In the genomic region with DNA sequence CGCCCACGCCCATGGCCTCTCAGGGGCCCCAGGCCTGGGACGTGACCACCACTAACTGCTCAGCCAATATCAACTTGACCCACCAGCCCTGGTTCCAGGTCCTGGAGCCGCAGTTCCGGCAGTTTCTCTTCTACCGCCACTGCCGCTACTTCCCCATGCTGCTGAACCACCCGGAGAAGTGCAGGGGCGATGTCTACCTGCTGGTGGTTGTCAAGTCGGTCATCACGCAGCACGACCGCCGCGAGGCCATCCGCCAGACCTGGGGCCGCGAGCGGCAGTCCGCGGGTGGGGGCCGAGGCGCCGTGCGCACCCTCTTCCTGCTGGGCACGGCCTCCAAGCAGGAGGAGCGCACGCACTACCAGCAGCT, we compare ENCODE assay signal across 16 cellular contexts. TPM values are rescaled to one million over a fixed set of nuclear protein-coding genes. Genes with fewer than 3 reads are reported as not detected.
DNase-seq lines count a peak whose midpoint lies in the region; ATAC-seq and TF ChIP-seq lines count a peak whose summit lies in the region.
"Had no signal": no experiment of that assay in that cellular context is flagged by ENCODE, and none has a peak within 500 bp of the region (broad histone marks: within the 10 kb centered on the region; RNA-seq: fewer than 3 reads in every experiment).

No MANE protein-coding gene starts in this region.

- H2AFZ ChIP-seq in neuronal stem cell (ENCODE audit: low read length), result no peak overlapping the region

- peak overlapping the region; percentile 22 for H2BK12ac ChIP-seq in neuronal stem cell (ENCODE audit: low read length)

- peaks cover 7 to 12% of the 10 kb centered on the region in 2 donors for H3K4me1 ChIP-seq in neuronal stem cell (ENCODE audit: control insufficient read depth in 2 of 2, insufficient read depth in 1 of 2, low read depth in 1 of 2, low read length in 2 of 2)
- no peaks in the 10 kb centered on the region for H3K4me1 ChIP-seq in effector memory CD4-positive, alpha-beta T cell (ENCODE audit: control insufficient read depth, insufficient read depth, low read length, poor library complexity, severe bottlenecking)

- DNase-seq in HL-60 (ENCODE audit: low read depth in 1 of 2, low spot score in 1 of 2), result no peak
- DNase-seq in activated B cell treated with CpG ODN at 0.5 μM for 24 hours, result no peak
- DNase-seq in immature natural killer cell, result peak in 1 of 3 donors; percentile 30
- DNase-seq in neuronal stem cell (ENCODE audit: low spot score), result no peak
- no peak for DNase-seq in effector memory CD4-positive, alpha-beta T cell
- DNase-seq in DMS79 (lab: John Stamatoyannopoulos, UW), result no peak
- no peak for DNase-seq in hepatic stellate cell (ENCODE audit: low spot score)
- DNase-seq: DND-41, MV-4-11, NCI-H1694 treated with DMSO at 0.1 percent for 48 hours, NCI-H510A, NCI-H774, RPMI8226, SJCRH30 had no signal

- H3K4me2 ChIP-seq in neuronal stem cell (ENCODE audit: insufficient read depth, low read length, poor library complexity, severe bottlenecking), result no peak overlapping the region
- H3K4me2 ChIP-seq: KMS-11 had no signal

- H3K27ac ChIP-seq in HL-60 (replicated peaks) (peak overlapping the region; percentile 95), neuronal stem cell (replicated peaks; ENCODE audit: low read length) (no peak overlapping the region)
- no peak overlapping the region for H3K27ac ChIP-seq in effector memory CD4-positive, alpha-beta T cell (ENCODE audit: insufficient read depth, low read length, poor library complexity, severe bottlenecking)
- H3K27ac ChIP-seq: KMS-11, SJCRH30 had no signal

- POLR2A ChIA-PET in activated B cell treated with CpG ODN at 0.5 μM for 24 hours (lab: Charles Lee), result no interaction called here

- H3K36me3 Mint-ChIP-seq in activated B cell treated with CpG ODN at 0.5 μM for 24 hours (ENCODE audit: low read depth) (peaks cover 55% of the 10 kb centered on the region), immature natural killer cell (peaks cover 0 to 3% (median 3%) of the 10 kb centered on the region in 3 donors)
- H3K36me3 Mint-ChIP-seq: CD14-positive monocyte had no signal

- H3K4me1 Mint-ChIP-seq in activated B cell treated with CpG ODN at 0.5 μM for 24 hours (peaks cover 42% of the 10 kb centered on the region), immature natural killer cell (peaks cover 46 to 59% of the 10 kb centered on the region in 2 donors)

- H3K79me1 ChIP-seq in neuronal stem cell (ENCODE audit: low read depth, low read length), result no peaks in the 10 kb centered on the region

- H2BK15ac ChIP-seq in neuronal stem cell (ENCODE audit: low read length), result no peak overlapping the region

- H4K8ac ChIP-seq in neuronal stem cell (ENCODE audit: low read depth, low read length), result no peak overlapping the region

- TF ChIP-seq CTCF in HL-60 (IDR thresholded peaks at IDR 0.05; ENCODE audit: insufficient read depth, low read length), result no peak
- no peak for TF ChIP-seq CTCF in activated B cell treated with CpG ODN at 0.5 μM for 24 hours (IDR thresholded peaks at IDR 0.05)

- H3K14ac ChIP-seq in neuronal stem cell (ENCODE audit: low read length), result peak overlapping the region; percentile 38

- H3K27me3 ChIP-seq in HL-60 (ENCODE audit: insufficient read depth, poor library complexity, severe bottlenecking) (no peaks in the 10 kb centered on the region), neuronal stem cell (ENCODE audit: control insufficient read depth in 3 of 3, insufficient read depth in 3 of 3, low read depth in 1 of 3, low read length in 3 of 3) (peaks cover 6 to 62% (median 29%) of the 10 kb centered on the region in 3 experiments)
- peaks cover 12% of the 10 kb centered on the region for H3K27me3 ChIP-seq in effector memory CD4-positive, alpha-beta T cell (replicated peaks; ENCODE audit: control insufficient read depth, insufficient read depth, low read length, poor library complexity, severe bottlenecking)
- H3K27me3 ChIP-seq: SJCRH30 had no signal

- H2AK5ac ChIP-seq in neuronal stem cell (ENCODE audit: low read depth, low read length), result peak overlapping the region; percentile 63

- CTCF ChIA-PET in activated B cell treated with CpG ODN at 0.5 μM for 24 hours (lab: Charles Lee), result interaction anchor here (1.4 kb wide), 1 partner anchor 170 kb away, joined by 3 read pairs; no protein-coding TSS in a partner anchor

- no peak overlapping the region for H2BK120ac ChIP-seq in neuronal stem cell (ENCODE audit: low read depth, low read length)

- no peak overlapping the region for H3K4ac ChIP-seq in neuronal stem cell (ENCODE audit: low read length)

- H3K27me3 Mint-ChIP-seq in activated B cell treated with CpG ODN at 0.5 μM for 24 hours (no peaks in the 10 kb centered on the region), immature natural killer cell (ENCODE audit: low read depth in 3 of 3) (peaks cover 17 to 30% (median 21%) of the 10 kb centered on the region in 3 donors)

- H3K9ac ChIP-seq in neuronal stem cell (ENCODE audit: low read depth, low read length, poor library complexity), result no peak overlapping the region
- H3K9ac ChIP-seq: KMS-11 had no signal

- H2BK5ac ChIP-seq in neuronal stem cell (ENCODE audit: low read length), result no peak overlapping the region

- intact Hi-C loops in activated B cell treated with CpG ODN at 0.5 μM for 24 hours (cut with micrococcal nuclease), result no loop called here

- H3K4me3 ChIP-seq in HL-60 (replicated peaks; ENCODE audit: insufficient read depth, low read length) (no peak overlapping the region), neuronal stem cell (ENCODE audit: low read length in 2 of 2) (no peak overlapping the region)
- no peak overlapping the region for H3K4me3 ChIP-seq in effector memory CD4-positive, alpha-beta T cell (ENCODE audit: insufficient read depth, low read depth, low read length, poor library complexity, severe bottlenecking)
- H3K4me3 ChIP-seq: SJCRH30 had no signal

- WGBS in neuronal stem cell (ENCODE audit: extremely low coverage in 2 of 2, insufficient read length in 2 of 2, insufficient replicate concordance in 1 of 2), 2 donors, result no CpG with 5 or more reads among the region's 28 CpGs

- H3K36me3 ChIP-seq in neuronal stem cell (replicated peaks in 1 of 2; ENCODE audit: control insufficient read depth in 2 of 2, insufficient read depth in 2 of 2, low read length in 2 of 2), result no peaks in the 10 kb centered on the region
- no peaks in the 10 kb centered on the region for H3K36me3 ChIP-seq in effector memory CD4-positive, alpha-beta T cell (ENCODE audit: control insufficient read depth, insufficient read depth, low read length)
- H3K36me3 ChIP-seq: SJCRH30 had no signal

- peak overlapping the region; percentile 3 for H3K18ac ChIP-seq in neuronal stem cell (ENCODE audit: low read length)

- H3K23ac ChIP-seq in neuronal stem cell (ENCODE audit: low read depth, low read length, poor library complexity), result peak overlapping the region; percentile 31

- no peak overlapping the region for H4K91ac ChIP-seq in neuronal stem cell (ENCODE audit: low read depth, low read length, poor library complexity)

- no peak for ATAC-seq in activated B cell treated with CpG ODN at 0.5 μM for 24 hours (ENCODE audit: low read depth)

- H3K9me3 Mint-ChIP-seq in activated B cell treated with CpG ODN at 0.5 μM for 24 hours (no peaks in the 10 kb centered on the region), immature natural killer cell (no peaks in the 10 kb centered on the region)

- H3K9me3 ChIP-seq in neuronal stem cell (replicated peaks in 1 of 2; ENCODE audit: control insufficient read depth in 2 of 2, insufficient read depth in 1 of 2, low read depth in 1 of 2, low read length in 2 of 2), result peaks cover 4 to 6% of the 10 kb centered on the region in 2 donors
- H3K9me3 ChIP-seq in effector memory CD4-positive, alpha-beta T cell (ENCODE audit: control insufficient read depth, low read length), result no peaks in the 10 kb centered on the region
- H3K9me3 ChIP-seq: SJCRH30 had no signal

- H3K4me3 Mint-ChIP-seq in activated B cell treated with CpG ODN at 0.5 μM for 24 hours (peak overlapping the region; percentile 42), immature natural killer cell (peak overlapping the region in 3 of 5 donors; percentile 25 to 88 (median 51))
- H3K4me3 Mint-ChIP-seq: CD14-positive monocyte had no signal

- no peak overlapping the region for H3K27ac Mint-ChIP-seq in activated B cell treated with CpG ODN at 0.5 μM for 24 hours
- H3K27ac Mint-ChIP-seq in immature natural killer cell, result peak overlapping the region in 5 of 6 donors; percentile 51 to 89 (median 82)
- H3K27ac Mint-ChIP-seq: CD14-positive monocyte had no signal

RNA-seq across cellular contexts. Expression of gene B3GNT7, which starts 2.4 kb away (rescaled TPM):
- 23.7 and 24.4 TPM in 2 replicates for total RNA-seq in activated B cell treated with CpG ODN at 0.5 μM for 24 hours
- 1 to 10 TPM; 5.8 to 8.9 (median 7.8) TPM for polyA plus RNA-seq in immature natural killer cell
- polyA plus RNA-seq in neuronal stem cell (2013, experiment 1 of 2), result 1.0 TPM
- polyA plus RNA-seq in neuronal stem cell (2013, experiment 2 of 2), result 0.84 TPM
- polyA plus RNA-seq: CD14-positive monocyte had no signal
